Comparison of ENCODE assay signal across 8 cellular contexts in genomic region chr14:96297000-96297399, GRCh38. TPM values are rescaled to one million over a fixed set of nuclear protein-coding genes. Genes with fewer than 3 reads are reported as not detected.
A peak's percentile ranks its signal among the peaks of the same experiment; 100 is the strongest.
DNase-seq lines count a peak whose midpoint lies in the region; ATAC-seq and TF ChIP-seq lines count a peak whose summit lies in the region.

No MANE protein-coding gene starts in this region.

- H3K4me1 Mint-ChIP-seq in memory B cell = no peaks in the 10 kb centered on the region
- no peaks in the 10 kb centered on the region for H3K4me1 Mint-ChIP-seq in activated T-cell treated with anti-CD3 and anti-CD28 coated beads, Interleukin-2, amount 50 U/mL, for 4 hours (ENCODE audit: low read depth)

- H3K27me3 Mint-ChIP-seq in memory B cell = no peaks in the 10 kb centered on the region
- no peaks in the 10 kb centered on the region for H3K27me3 Mint-ChIP-seq in activated T-cell treated with anti-CD3 and anti-CD28 coated beads, Interleukin-2, amount 50 U/mL, for 4 hours (ENCODE audit: low read depth)

- in situ Hi-C loops in astrocyte of the spinal cord (cut with HindIII; ENCODE audit: low sequenced_read_pairs) = no loop called here

- no peak overlapping the region for H3K4me3 Mint-ChIP-seq in memory B cell
- H3K4me3 Mint-ChIP-seq in activated T-cell treated with anti-CD3 and anti-CD28 coated beads, Interleukin-2, amount 50 U/mL, for 4 hours = no peak overlapping the region

- no peak overlapping the region for H3K27ac Mint-ChIP-seq in memory B cell

- peaks cover 21% of the 10 kb centered on the region for H3K36me3 Mint-ChIP-seq in memory B cell
- H3K36me3 Mint-ChIP-seq in activated T-cell treated with anti-CD3 and anti-CD28 coated beads, Interleukin-2, amount 50 U/mL, for 4 hours (ENCODE audit: insufficient read depth) = peaks cover 21% of the 10 kb centered on the region

- DNase-seq in DMS53 treated with DMSO at 0.1 percent for 48 hours (lab: John Stamatoyannopoulos, UW; ENCODE audit: unreplicated experiment) = peak; percentile 38
- peak; percentile 29 for DNase-seq in astrocyte of the spinal cord (ENCODE audit: low read depth, low spot score)
- DNase-seq in memory B cell (ENCODE audit: low spot score in 2 of 2) = no peak
- DNase-seq in T-helper 1 cell = no peak
- no peak for DNase-seq in islet precursor cell
- DNase-seq in activated T-cell treated with anti-CD3 and anti-CD28 coated beads, Interleukin-2, amount 50 U/mL, for 4 hours = no peak
- no peak for DNase-seq in stimulated activated CD4-positive, alpha-beta T cell treated with anti-CD3 and anti-CD28 coated beads, Interleukin-4, amount 100 ng/mL, for 4 hours

- H3K9me3 Mint-ChIP-seq in memory B cell = no peaks in the 10 kb centered on the region
- H3K9me3 Mint-ChIP-seq in activated T-cell treated with anti-CD3 and anti-CD28 coated beads, Interleukin-2, amount 50 U/mL, for 4 hours = no peaks in the 10 kb centered on the region

- H3K4me3 ChIP-seq in astrocyte of the spinal cord (ENCODE audit: low read depth, low read length) = no peak overlapping the region

- TF ChIP-seq CTCF in LNCAP (IDR thresholded peaks at IDR 0.05) (peak; percentile 61), astrocyte of the spinal cord (IDR thresholded peaks at IDR 0.05; ENCODE audit: low read depth, low read length) (peak; percentile 51)

- ATAC-seq in memory B cell (ENCODE audit: low read depth) = peak; percentile 55
- no peak for ATAC-seq in activated T-cell treated with anti-CD3 and anti-CD28 coated beads, Interleukin-2, amount 50 U/mL, for 4 hours

RNA-seq across cellular contexts. Expression of gene BDKRB1, which starts 41.0 kb away (rescaled TPM):
- not detected for total RNA-seq in activated T-cell treated with anti-CD3 and anti-CD28 coated beads, Interleukin-2, amount 50 U/mL, for 4 hours

Comparison
In these comparisons a context has a peak if more than half of its experiments do, and no peak if none do; other contexts are left out.
1. DNase-seq: peak in DMS53 treated with DMSO at 0.1 percent for 48 hours (single experiment) and astrocyte of the spinal cord (single experiment); none in memory B cell (0 of 2), T-helper 1 cell (0 of 5), islet precursor cell (single experiment), activated T-cell treated with anti-CD3 and anti-CD28 coated beads, Interleukin-2, amount 50 U/mL, for 4 hours (single experiment) and stimulated activated CD4-positive, alpha-beta T cell treated with anti-CD3 and anti-CD28 coated beads, Interleukin-4, amount 100 ng/mL, for 4 hours (0 of 2).